Comparison of ENCODE assay signal across 31 cellular contexts in genomic region chr1:185804206-185804605, GRCh38.
A peak's percentile ranks its signal among the peaks of the same experiment; 100 is the strongest.
DNase-seq lines count a peak whose midpoint lies in the region; ATAC-seq and TF ChIP-seq lines count a peak whose summit lies in the region.
"Had no signal": no experiment of that assay in that cellular context is flagged by ENCODE, and none has a peak within 500 bp of the region (broad histone marks: within the 10 kb centered on the region; RNA-seq: fewer than 3 reads in every experiment).

No MANE protein-coding gene starts in this region.

- H3K4me3 ChIP-seq in mammary epithelial cell (replicated peaks in 1 of 3; ENCODE audit: insufficient read depth in 1 of 3, low read depth in 2 of 3, low read length in 3 of 3) (no peak overlapping the region), breast epithelium (no peak overlapping the region)
- H3K4me3 ChIP-seq: cardiac muscle cell, psoas muscle, sigmoid colon had no signal

- H2AFZ ChIP-seq in mammary epithelial cell (ENCODE audit: low read depth, low read length), result no peak overlapping the region

- H3K36me3 ChIP-seq in mammary epithelial cell (ENCODE audit: insufficient read depth, low read length) (no peaks in the 10 kb centered on the region), breast epithelium (peaks cover 5% of the 10 kb centered on the region)
- H3K36me3 ChIP-seq: cardiac muscle cell, sigmoid colon, WERI-Rb-1 had no signal

- no TSS peak for BruUV-seq in mammary epithelial cell (replicated peaks; lab: Mats Ljungman, UMichigan)

- H3K27me3 ChIP-seq in mammary epithelial cell (ENCODE audit: insufficient read depth, low read length) (no peaks in the 10 kb centered on the region), breast epithelium (no peaks in the 10 kb centered on the region)
- H3K27me3 ChIP-seq: cardiac muscle cell, sigmoid colon had no signal

- CTCF ChIA-PET in mammary epithelial cell (lab: Charles Lee; ENCODE audit: low non-redundant PET), result interaction anchor here (0.7 kb wide), 1 partner anchor 9 kb away, joined by 4 read pairs; no protein-coding TSS in a partner anchor

- dilution Hi-C loops in mammary epithelial cell (cut with HindIII; ENCODE audit: low sequenced_read_pairs), result no loop called here

- H3K4me1 ChIP-seq in mammary epithelial cell (ENCODE audit: insufficient read depth, low read length) (no peaks in the 10 kb centered on the region), breast epithelium (no peaks in the 10 kb centered on the region)
- H3K4me1 ChIP-seq: psoas muscle, sigmoid colon had no signal

- H3K27ac ChIP-seq in mammary epithelial cell (ENCODE audit: insufficient read depth, low read depth, low read length) (no peak overlapping the region), breast epithelium (no peak overlapping the region)
- H3K27ac ChIP-seq: 22Rv1, cardiac muscle cell, psoas muscle, sigmoid colon, WERI-Rb-1 had no signal

- TF ChIP-seq POLR2A in breast epithelium (IDR thresholded peaks at IDR 0.05), result no peak

- no peak overlapping the region for H3K4me2 ChIP-seq in mammary epithelial cell (ENCODE audit: insufficient read depth, low read depth, low read length)

- no peak overlapping the region for H3K9ac ChIP-seq in mammary epithelial cell (ENCODE audit: insufficient read depth, low read length)

- DNase-seq in mammary epithelial cell (peak; percentile 31), breast epithelium (ENCODE audit: low spot score in 2 of 2) (no peak), amniotic epithelial cell (ENCODE audit: low read depth) (peak; percentile 10), iris pigment epithelial cell (ENCODE audit: low read depth) (peak; percentile 15), cortex of kidney (lab: John Stamatoyannopoulos, UW) (no peak)
- DNase-seq: activated CD4-positive, alpha-beta T cell treated with anti-CD3 and anti-CD28 coated beads for 4 hours; activated CD8-positive, alpha-beta memory T cell treated with anti-CD3 and anti-CD28 coated beads for 24 hours; amygdala; Calu3; DND-41; effector CD4-positive, alpha-beta T cell; glutamatergic neuron; Kasumi-1; naive thymus-derived CD4-positive, alpha-beta T cell; NCI-H1417 treated with DMSO at 0.1 percent for 48 hours; NCI-H2081; NCI-H226; NCI-H69; psoas muscle; SHP77; sigmoid colon; stimulated activated CD4-positive, alpha-beta T cell treated with anti-CD3 and anti-CD28 coated beads, Interleukin-4, amount 100 ng/mL, for 1 hour; T-helper 9 cell; trophoblast cell; WERI-Rb-1 had no signal

- no peak for TF ChIP-seq CTCF in mammary epithelial cell (conservative IDR thresholded peaks at IDR 0.05 in 1 of 2, IDR thresholded peaks at IDR 0.05 in 1 of 2; ENCODE audit: extremely low read depth in 1 of 2, insufficient read depth in 1 of 2, low read depth in 1 of 2, low read length in 2 of 2)
- TF ChIP-seq CTCF in breast epithelium (IDR thresholded peaks at IDR 0.05), result no peak

- ATAC-seq in HG03342 (IDR thresholded peaks at IDR 0.05; ENCODE audit: unreplicated experiment) (no peak), HG02610 (IDR thresholded peaks at IDR 0.05; ENCODE audit: unreplicated experiment) (no peak), GM21515 (IDR thresholded peaks at IDR 0.05; ENCODE audit: unreplicated experiment) (no peak)
- ATAC-seq: HepG2; naive thymus-derived CD4-positive, alpha-beta T cell; psoas muscle had no signal

- no peaks in the 10 kb centered on the region for H3K79me2 ChIP-seq in mammary epithelial cell (ENCODE audit: insufficient read depth, low read length)

- in situ Hi-C loops in mammary epithelial cell (cut with MboI; ENCODE audit: low sequenced_read_pairs in 2 of 2), result no loop called here

- H4K20me1 ChIP-seq in mammary epithelial cell (ENCODE audit: insufficient read depth, low read length), result no peaks in the 10 kb centered on the region

- intact Hi-C loops in mammary epithelial cell (cut with micrococcal nuclease), result no loop called here
- intact Hi-C loops in breast epithelium (cut with DNase I; ENCODE audit: low total_unique reads), result no loop called here

- H3K9me3 ChIP-seq in mammary epithelial cell (replicated peaks; ENCODE audit: insufficient read depth, low read length) (peaks cover 3% of the 10 kb centered on the region), breast epithelium (no peaks in the 10 kb centered on the region)
- H3K9me3 ChIP-seq: sigmoid colon had no signal

Comparison
In these comparisons a context has a peak if more than half of its experiments do, and no peak if none do; other contexts are left out.
1. DNase-seq: peak in mammary epithelial cell (single experiment), amniotic epithelial cell (single experiment) and iris pigment epithelial cell (single experiment); none in breast epithelium (0 of 2) and cortex of kidney (single experiment).